15 cellular contexts compared by ENCODE assay signal in genomic region chr5:43469671-43470396, GRCh38.
"Had no signal": no experiment of that assay in that cellular context is flagged by ENCODE, and none has a peak within 500 bp of the region (broad histone marks: within the 10 kb centered on the region; RNA-seq: fewer than 3 reads in every experiment).

No MANE protein-coding gene starts in this region.

- H3K4me3 ChIP-seq: lower lobe of right lung, right atrium auricular region, tibial nerve had no signal

- H3K27me3 ChIP-seq: neutrophil, right atrium auricular region, tibial nerve had no signal

- H3K4me3 Mint-ChIP-seq: activated CD4-positive, alpha-beta memory T cell treated with anti-CD3 and anti-CD28 coated beads, Interleukin-2, amount 10 ng/mL, durations not matched to agents 7 days and 5 days; activated naive CD8-positive, alpha-beta T cell treated with anti-CD3 and anti-CD28 coated beads, Interleukin-2, amount 50 U/mL, for 24 hours; naive thymus-derived CD4-positive, alpha-beta T cell; stimulated activated naive B cell treated with anti-CD40 and anti-IgM and Interleukin-4, amounts not matched to agents 10 μg/mL and 1 μg/mL and 100 μg/mL, for 72 hours had no signal

- H3K27ac Mint-ChIP-seq: activated CD4-positive, alpha-beta memory T cell treated with anti-CD3 and anti-CD28 coated beads, Interleukin-2, amount 10 ng/mL, durations not matched to agents 7 days and 5 days; activated naive CD8-positive, alpha-beta T cell treated with anti-CD3 and anti-CD28 coated beads, Interleukin-2, amount 50 U/mL, for 24 hours; naive thymus-derived CD4-positive, alpha-beta T cell; stimulated activated naive B cell treated with anti-CD40 and anti-IgM and Interleukin-4, amounts not matched to agents 10 μg/mL and 1 μg/mL and 100 μg/mL, for 72 hours had no signal

- H3K4me1 Mint-ChIP-seq: activated CD4-positive, alpha-beta memory T cell treated with anti-CD3 and anti-CD28 coated beads, Interleukin-2, amount 10 ng/mL, durations not matched to agents 7 days and 5 days had no signal

- H3K4me1 ChIP-seq: lower lobe of right lung, right atrium auricular region, tibial nerve had no signal

- H3K36me3 ChIP-seq: lower lobe of right lung, neutrophil had no signal

- H3K27ac ChIP-seq: epithelial cell of prostate, lower lobe of right lung, neutrophil, right atrium auricular region, tibial nerve had no signal

- ATAC-seq: activated naive CD8-positive, alpha-beta T cell treated with anti-CD3 and anti-CD28 coated beads, Interleukin-2, amount 50 U/mL, for 24 hours; lower lobe of right lung; naive thymus-derived CD4-positive, alpha-beta T cell; stimulated activated naive B cell treated with anti-CD40 and anti-IgM and Interleukin-4, amounts not matched to agents 10 μg/mL and 1 μg/mL and 100 μg/mL, for 72 hours had no signal

- DNase-seq: activated CD4-positive, alpha-beta memory T cell treated with anti-CD3 and anti-CD28 coated beads, Interleukin-2, amount 10 ng/mL, durations not matched to agents 7 days and 5 days; activated CD8-positive, alpha-beta memory T cell treated with anti-CD3 and anti-CD28 coated beads, Interleukin-2, amount 50 U/mL, for 4 hours; activated naive CD4-positive, alpha-beta T cell; activated naive CD8-positive, alpha-beta T cell treated with anti-CD3 and anti-CD28 coated beads, Interleukin-2, amount 50 U/mL, for 24 hours; cortex of kidney; effector CD8-positive, alpha-beta T cell; lower lobe of right lung; naive thymus-derived CD4-positive, alpha-beta T cell; posterior cingulate gyrus; stimulated activated CD4-positive, alpha-beta T cell treated with anti-CD3 and anti-CD28 coated beads, Interleukin-2, amount 100 ng/mL, for 24 hours; stimulated activated naive B cell treated with anti-CD40 and anti-IgM and Interleukin-4, amounts not matched to agents 10 μg/mL and 1 μg/mL and 100 μg/mL, for 72 hours had no signal

- H3K27me3 Mint-ChIP-seq: activated CD4-positive, alpha-beta memory T cell treated with anti-CD3 and anti-CD28 coated beads, Interleukin-2, amount 10 ng/mL, durations not matched to agents 7 days and 5 days; activated naive CD8-positive, alpha-beta T cell treated with anti-CD3 and anti-CD28 coated beads, Interleukin-2, amount 50 U/mL, for 24 hours; naive thymus-derived CD4-positive, alpha-beta T cell; stimulated activated naive B cell treated with anti-CD40 and anti-IgM and Interleukin-4, amounts not matched to agents 10 μg/mL and 1 μg/mL and 100 μg/mL, for 72 hours had no signal
